ENCODE assay signal across 8 cellular contexts in genomic region chr2:74188018-74188601, GRCh38. TPM values are rescaled to one million over a fixed set of nuclear protein-coding genes. Genes with fewer than 3 reads are reported as not detected.
A peak's percentile ranks its signal among the peaks of the same experiment; 100 is the strongest.
DNase-seq lines count a peak whose midpoint lies in the region; ATAC-seq and TF ChIP-seq lines count a peak whose summit lies in the region.
"Had no signal": no experiment of that assay in that cellular context is flagged by ENCODE, and none has a peak within 500 bp of the region (broad histone marks: within the 10 kb centered on the region; RNA-seq: fewer than 3 reads in every experiment).

No MANE protein-coding gene starts in this region.

- no peaks in the 10 kb centered on the region for H3K36me3 ChIP-seq in HCT116 (ENCODE audit: control insufficient read depth in 1 of 2, insufficient read depth in 2 of 2, low read length in 2 of 2)
- H3K36me3 ChIP-seq in esophagus squamous epithelium = no peaks in the 10 kb centered on the region
- H3K36me3 ChIP-seq in psoas muscle (ENCODE audit: insufficient read depth in 1 of 2, low read depth in 1 of 2) = no peaks in the 10 kb centered on the region

- POLR2A ChIA-PET in HCT116 (lab: Charles Lee) = interaction anchor here (1.0 to 1.4 kb wide), 2 partner anchors 9 to 10 kb away, joined by 3 to 5 read pairs; partner anchors contain the start of genes MOB1A and MTHFD2

- TF ChIP-seq POLR2A in HCT116 (IDR thresholded peaks at IDR 0.05; ENCODE audit: borderline replicate concordance, extremely low read depth, insufficient read depth, insufficient read length) (no peak), esophagus squamous epithelium (IDR thresholded peaks at IDR 0.05) (no peak)

- H4K20me1 ChIP-seq in HCT116 (ENCODE audit: insufficient read depth) = no peaks in the 10 kb centered on the region

- H3K4me1 ChIP-seq in HCT116 (ENCODE audit: control insufficient read depth in 1 of 2, insufficient read depth in 2 of 2, low read length in 2 of 2) (peaks cover 12 to 14% of the 10 kb centered on the region in 2 experiments), esophagus squamous epithelium (peaks cover 6 to 13% (median 10%) of the 10 kb centered on the region in 3 donors), psoas muscle (peaks cover 15% of the 10 kb centered on the region)

- H3K9me3 ChIP-seq in HCT116 (ENCODE audit: control insufficient read depth in 1 of 2, insufficient read depth in 1 of 2, low read depth in 1 of 2, low read length in 2 of 2) (no peaks in the 10 kb centered on the region), esophagus squamous epithelium (no peaks in the 10 kb centered on the region), psoas muscle (no peaks in the 10 kb centered on the region)

- H3K27ac ChIP-seq in HCT116 (ENCODE audit: low read depth, low read length) = peak overlapping the region; percentile 4
- peak overlapping the region; percentile 49 to 70 (median 61) for H3K27ac ChIP-seq in esophagus squamous epithelium
- H3K27ac ChIP-seq in psoas muscle = peak overlapping the region; percentile 75

- DNase-seq in HCT116 (ENCODE audit: low read depth, low spot score) = peak; percentile 22
- peak; percentile 80 for DNase-seq in NCI-H526 treated with DMSO at 0.1 percent for 48 hours (lab: John Stamatoyannopoulos, UW)
- no peak for DNase-seq in esophagus squamous epithelium (lab: John Stamatoyannopoulos, UW)
- DNase-seq in psoas muscle = peak; percentile 54 to 79
- no peak for DNase-seq in NK-92 (lab: John Stamatoyannopoulos, UW; ENCODE audit: unreplicated experiment)
- no peak for DNase-seq in NOMO-1 (lab: John Stamatoyannopoulos, UW; ENCODE audit: unreplicated experiment in 2 of 2)
- DNase-seq: NCI-H1436 treated with DMSO at 0.1 percent for 48 hours had no signal

- peak overlapping the region; percentile 60 for H3K4me2 ChIP-seq in HCT116 (ENCODE audit: low read length)

- H3K79me2 ChIP-seq in HCT116 (ENCODE audit: insufficient read depth, low read length) = no peaks in the 10 kb centered on the region

- no TSS peak for BruUV-seq in HCT116 (replicated peaks; lab: Mats Ljungman, UMichigan)

- H3K9me2 ChIP-seq in HCT116 (ENCODE audit: insufficient read depth) = no peaks in the 10 kb centered on the region

- RAD21 ChIA-PET in HCT116 (lab: Charles Lee; ENCODE audit: low non-redundant PET in 1 of 2, low total read pairs in 2 of 2, uncharacterized antibody in 2 of 2, unreplicated experiment in 2 of 2) = no interaction called here

- H3K9ac ChIP-seq in HCT116 (ENCODE audit: low read length) = 0 out of 2 replicates have a peak overlapping the region, but pooled peaks have one; percentile 21

- peak overlapping the region; percentile 73 for H2AFZ ChIP-seq in HCT116 (ENCODE audit: low read depth, low read length, poor library complexity, severe bottlenecking)

- no peaks in the 10 kb centered on the region for H3K27me3 ChIP-seq in HCT116 (ENCODE audit: insufficient read depth, low read length)
- no peaks in the 10 kb centered on the region for H3K27me3 ChIP-seq in esophagus squamous epithelium
- no peaks in the 10 kb centered on the region for H3K27me3 ChIP-seq in psoas muscle (ENCODE audit: insufficient read depth in 3 of 3, low read length in 2 of 3)

- TF ChIP-seq RAD21 in HCT116 (IDR thresholded peaks at IDR 0.05; ENCODE audit: low read depth) = no peak

- TF ChIP-seq CTCF in HCT116 (IDR thresholded peaks at IDR 0.05 in 2 of 3, conservative IDR thresholded peaks at IDR 0.05 in 1 of 3; ENCODE audit: borderline replicate concordance in 1 of 3, insufficient read depth in 1 of 3, low read depth in 2 of 3, low read length in 2 of 3) (no peak), esophagus squamous epithelium (IDR thresholded peaks at IDR 0.05) (no peak), psoas muscle (IDR thresholded peaks at IDR 0.05) (no peak)

- H3K4me3 ChIP-seq in HCT116 (replicated peaks in 1 of 2; ENCODE audit: low read depth in 1 of 2, low read length in 2 of 2) (peak overlapping the region in 1 of 2 experiments; percentile 24; a peak in 1 of 4 replicates), esophagus squamous epithelium (no peak overlapping the region), psoas muscle (no peak overlapping the region)

- peak; percentile 89 for ATAC-seq in HCT116
- ATAC-seq in psoas muscle = peak; percentile 96 to 99 (median 98)
- ATAC-seq in GM21515 (IDR thresholded peaks at IDR 0.05; ENCODE audit: unreplicated experiment) = no peak

- CTCF ChIA-PET in HCT116 (lab: Charles Lee) = interaction anchor here (1.6 kb wide), 1 partner anchor 9 kb away, joined by 6 read pairs; the partner anchor contains the start of gene MOB1A

- WGBS in esophagus squamous epithelium, 2 donors = 13 to 32% methylated on average over 5 to 6 of the region's 6 CpGs
- 23 to 29% (median 26%) methylated on average over 6 of the region's 6 CpGs for WGBS in psoas muscle, 3 donors

- intact Hi-C loops in HCT116 (cut with micrococcal nuclease) (no loop called here), esophagus squamous epithelium (cut with DNase I) (no loop called here), psoas muscle (cut with DNase I) (no loop called here)

TF ChIP-seq in HCT116, 20 proteins besides CTCF, POLR2A, EP300 and RAD21 (continues in another document):
- TF ChIP-seq ELF1 (IDR thresholded peaks at IDR 0.05; ENCODE audit: borderline replicate concordance, low read depth) (no peak), MAX (IDR thresholded peaks at IDR 0.05) (no peak), ZNF274 (IDR thresholded peaks at IDR 0.05; ENCODE audit: low read depth, low read length) (no peak), CBX3 (IDR thresholded peaks at IDR 0.05; ENCODE audit: low read depth) (peak; percentile 51; the same call in 1 of the 2 replicates), TCF7L2 (IDR thresholded peaks at IDR 0.05; ENCODE audit: borderline replicate concordance, extremely low read depth, insufficient read depth, insufficient read length) (no peak), ZFX (IDR thresholded peaks at IDR 0.05) (no peak), YY1 (IDR thresholded peaks at IDR 0.05; ENCODE audit: extremely low read depth, insufficient replicate concordance, low read depth, low read length) (no peak), EZH2 (IDR thresholded peaks at IDR 0.05) (no peak), SP1 (IDR thresholded peaks at IDR 0.05; ENCODE audit: low read depth) (peak; percentile 39), POLR2AphosphoS5 (IDR thresholded peaks at IDR 0.05; ENCODE audit: low read depth, low read length) (no peak)
- TF ChIP-seq, protein P1, sequence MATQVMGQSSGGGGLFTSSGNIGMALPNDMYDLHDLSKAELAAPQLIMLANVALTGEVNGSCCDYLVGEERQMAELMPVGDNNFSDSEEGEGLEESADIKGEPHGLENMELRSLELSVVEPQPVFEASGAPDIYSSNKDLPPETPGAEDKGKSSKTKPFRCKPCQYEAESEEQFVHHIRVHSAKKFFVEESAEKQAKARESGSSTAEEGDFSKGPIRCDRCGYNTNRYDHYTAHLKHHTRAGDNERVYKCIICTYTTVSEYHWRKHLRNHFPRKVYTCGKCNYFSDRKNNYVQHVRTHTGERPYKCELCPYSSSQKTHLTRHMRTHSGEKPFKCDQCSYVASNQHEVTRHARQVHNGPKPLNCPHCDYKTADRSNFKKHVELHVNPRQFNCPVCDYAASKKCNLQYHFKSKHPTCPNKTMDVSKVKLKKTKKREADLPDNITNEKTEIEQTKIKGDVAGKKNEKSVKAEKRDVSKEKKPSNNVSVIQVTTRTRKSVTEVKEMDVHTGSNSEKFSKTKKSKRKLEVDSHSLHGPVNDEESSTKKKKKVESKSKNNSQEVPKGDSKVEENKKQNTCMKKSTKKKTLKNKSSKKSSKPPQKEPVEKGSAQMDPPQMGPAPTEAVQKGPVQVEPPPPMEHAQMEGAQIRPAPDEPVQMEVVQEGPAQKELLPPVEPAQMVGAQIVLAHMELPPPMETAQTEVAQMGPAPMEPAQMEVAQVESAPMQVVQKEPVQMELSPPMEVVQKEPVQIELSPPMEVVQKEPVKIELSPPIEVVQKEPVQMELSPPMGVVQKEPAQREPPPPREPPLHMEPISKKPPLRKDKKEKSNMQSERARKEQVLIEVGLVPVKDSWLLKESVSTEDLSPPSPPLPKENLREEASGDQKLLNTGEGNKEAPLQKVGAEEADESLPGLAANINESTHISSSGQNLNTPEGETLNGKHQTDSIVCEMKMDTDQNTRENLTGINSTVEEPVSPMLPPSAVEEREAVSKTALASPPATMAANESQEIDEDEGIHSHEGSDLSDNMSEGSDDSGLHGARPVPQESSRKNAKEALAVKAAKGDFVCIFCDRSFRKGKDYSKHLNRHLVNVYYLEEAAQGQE (IDR thresholded peaks at IDR 0.05; ENCODE audit: low read depth) = no peak

RNA-seq across cellular contexts. Expression of gene MOB1A, which starts 9.4 kb away (rescaled TPM):
- total RNA-seq in HCT116 (2021; ENCODE audit: unreplicated experiment) (132 TPM), esophagus squamous epithelium (100 to 1,000 TPM in 3 of 4 donors, 10 to 100 TPM in 1; 87.9 to 125 (median 102) TPM), psoas muscle (10 to 100 TPM; 28.0 to 44.3 (median 28.9) TPM)
- polyA plus RNA-seq in HCT116 (2012) = 19.3 and 29.0 TPM in 2 replicates
- polyA plus RNA-seq in psoas muscle = 10 to 100 TPM; 13.6 to 71.2 (median 24.8) TPM

RNA-seq across cellular contexts. Expression of gene MTHFD2, which starts 10.3 kb away (rescaled TPM):
- total RNA-seq in HCT116 (2021; ENCODE audit: unreplicated experiment) (445 TPM), esophagus squamous epithelium (10 to 100 TPM; 19.1 to 55.4 (median 39.0) TPM), psoas muscle (10 to 100 TPM; 16.6 to 76.2 (median 61.2) TPM)
- polyA plus RNA-seq in HCT116 (2012) = 397 and 466 TPM in 2 replicates
- 100 to 1,000 TPM in 1 of 3 donors, 10 to 100 TPM in 2; 52.1 to 112 (median 60.4) TPM for polyA plus RNA-seq in psoas muscle

RNA-seq across cellular contexts. Expression of gene BOLA3, which starts 40.4 kb away (rescaled TPM):
- total RNA-seq in HCT116 (2021; ENCODE audit: unreplicated experiment) = 62.9 TPM
- polyA plus RNA-seq in HCT116 (2012) = 35.4 and 56.8 TPM in 2 replicates
- total RNA-seq in esophagus squamous epithelium = 10 to 100 TPM; 27.1 to 69.3 (median 40.8) TPM
- 10 to 100 TPM; 47.7 to 65.9 (median 54.3) TPM for total RNA-seq in psoas muscle
- 100 to 1,000 TPM in 2 of 3 donors, 10 to 100 TPM in 1; 99.6 to 117 (median 103) TPM for polyA plus RNA-seq in psoas muscle

Comparison
In these comparisons a context has a peak if more than half of its experiments do, and no peak if none do; other contexts are left out.
1. DNase-seq: peak in HCT116 (single experiment), NCI-H526 treated with DMSO at 0.1 percent for 48 hours (single experiment) and psoas muscle (2 of 2); none in esophagus squamous epithelium (single experiment), NK-92 (single experiment) and NOMO-1 (0 of 2).
2. H3K27ac ChIP-seq: peak in every context shown above with its lines; median percentile 75 in psoas muscle; 61 in esophagus squamous epithelium; 4 in HCT116.